Comparison of ENCODE assay signal across 15 cellular contexts in genomic region chr7:69438584-69438983, GRCh38.
"Had no signal": no experiment of that assay in that cellular context is flagged by ENCODE, and none has a peak within 500 bp of the region (broad histone marks: within the 10 kb centered on the region; RNA-seq: fewer than 3 reads in every experiment).

No MANE protein-coding gene starts in this region.

- H3K27me3 ChIP-seq: brain microvascular endothelial cell, gastrocnemius medialis, thyroid gland, vagina had no signal

- H3K4me3 ChIP-seq: gastrocnemius medialis, psoas muscle, thyroid gland, vagina had no signal

- ATAC-seq: activated naive CD4-positive, alpha-beta T cell treated with anti-CD3 and anti-CD28 coated beads, Interleukin-2, amount 50 U/mL, for 72 hours; gastrocnemius medialis; psoas muscle had no signal

- H3K36me3 ChIP-seq: brain microvascular endothelial cell, gastrocnemius medialis, thyroid gland, vagina had no signal

- H3K9me3 ChIP-seq: gastrocnemius medialis, psoas muscle, thyroid gland, vagina had no signal

- H3K27ac ChIP-seq: brain microvascular endothelial cell, gastrocnemius medialis, psoas muscle, thyroid gland, vagina had no signal

- H3K4me1 ChIP-seq: gastrocnemius medialis, psoas muscle had no signal

- DNase-seq: activated CD4-positive, CD25-positive, alpha-beta regulatory T cell; activated effector memory CD4-positive, alpha-beta T cell treated with anti-CD3 and anti-CD28 coated beads, Interleukin-2, amount 50 U/mL, for 16 hours; activated T-cell treated with anti-CD3 and anti-CD28 coated beads, Interleukin-2, amount 50 U/mL, for 24 hours; amygdala; brain microvascular endothelial cell; gastrocnemius medialis; islet precursor cell; naive B cell; occipital lobe; psoas muscle; stimulated activated CD4-positive, alpha-beta T cell treated with anti-CD3 and anti-CD28 coated beads, Interleukin-4, amount 100 ng/mL, for 1 hour; T-helper 2 cell; thyroid gland had no signal
